In the genomic region with DNA sequence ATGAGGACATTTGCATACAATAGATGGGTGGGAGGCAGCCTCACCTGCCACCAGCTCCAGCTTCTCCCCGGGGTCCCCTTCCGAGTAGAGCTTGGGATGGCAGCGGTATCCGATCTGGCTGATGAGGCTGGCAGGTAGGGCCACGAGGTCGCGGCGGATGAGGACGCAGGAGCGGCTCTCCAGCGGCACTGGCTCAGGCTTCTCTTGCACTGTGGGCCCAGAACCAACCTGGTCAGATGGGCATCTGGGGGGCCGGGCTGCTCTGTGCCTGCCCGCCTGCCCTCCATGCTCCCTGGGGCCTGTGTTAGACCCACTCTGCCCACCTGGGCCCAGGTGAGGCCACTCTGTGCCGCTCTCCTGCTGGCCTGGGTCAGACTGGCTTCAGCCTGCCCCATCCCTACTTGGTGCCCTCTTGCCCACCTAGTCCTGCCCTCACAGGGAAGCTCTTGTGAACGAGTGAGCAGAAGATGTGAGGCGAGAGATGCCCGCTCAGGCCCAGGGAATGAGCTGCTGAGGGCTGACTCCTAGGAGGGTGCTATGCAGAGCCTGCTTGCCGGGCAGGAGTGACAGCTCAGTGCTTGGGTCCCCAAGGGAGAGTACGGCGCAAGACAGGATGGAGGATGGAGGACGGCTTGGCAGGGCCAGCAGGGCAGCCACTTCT, we compare ENCODE assay signal across 1 cellular context.
TF ChIP-seq lines count a peak whose summit lies in the region.

No MANE protein-coding gene starts in this region.

TF ChIP-seq in WTC11, 78 proteins besides CTCF, POLR2A, EP300 and RAD21 (continued from another document):
- TF ChIP-seq, protein P1, sequence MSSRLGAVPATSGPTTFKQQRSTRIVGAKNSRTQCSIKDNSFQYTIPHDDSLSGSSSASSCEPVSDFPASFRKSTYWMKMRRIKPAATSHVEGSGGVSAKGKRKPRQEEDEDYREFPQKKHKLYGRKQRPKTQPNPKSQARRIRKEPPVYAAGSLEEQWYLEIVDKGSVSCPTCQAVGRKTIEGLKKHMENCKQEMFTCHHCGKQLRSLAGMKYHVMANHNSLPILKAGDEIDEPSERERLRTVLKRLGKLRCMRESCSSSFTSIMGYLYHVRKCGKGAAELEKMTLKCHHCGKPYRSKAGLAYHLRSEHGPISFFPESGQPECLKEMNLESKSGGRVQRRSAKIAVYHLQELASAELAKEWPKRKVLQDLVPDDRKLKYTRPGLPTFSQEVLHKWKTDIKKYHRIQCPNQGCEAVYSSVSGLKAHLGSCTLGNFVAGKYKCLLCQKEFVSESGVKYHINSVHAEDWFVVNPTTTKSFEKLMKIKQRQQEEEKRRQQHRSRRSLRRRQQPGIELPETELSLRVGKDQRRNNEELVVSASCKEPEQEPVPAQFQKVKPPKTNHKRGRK (CRISPR knock-in tag; IDR thresholded peaks at IDR 0.05; ENCODE audit: borderline replicate concordance), result no peak
- TF ChIP-seq, protein P2, sequence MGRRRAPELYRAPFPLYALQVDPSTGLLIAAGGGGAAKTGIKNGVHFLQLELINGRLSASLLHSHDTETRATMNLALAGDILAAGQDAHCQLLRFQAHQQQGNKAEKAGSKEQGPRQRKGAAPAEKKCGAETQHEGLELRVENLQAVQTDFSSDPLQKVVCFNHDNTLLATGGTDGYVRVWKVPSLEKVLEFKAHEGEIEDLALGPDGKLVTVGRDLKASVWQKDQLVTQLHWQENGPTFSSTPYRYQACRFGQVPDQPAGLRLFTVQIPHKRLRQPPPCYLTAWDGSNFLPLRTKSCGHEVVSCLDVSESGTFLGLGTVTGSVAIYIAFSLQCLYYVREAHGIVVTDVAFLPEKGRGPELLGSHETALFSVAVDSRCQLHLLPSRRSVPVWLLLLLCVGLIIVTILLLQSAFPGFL (CRISPR knock-in tag; IDR thresholded peaks at IDR 0.05; ENCODE audit: borderline replicate concordance), result no peak
- TF ChIP-seq GTF2I (CRISPR knock-in tag; conservative IDR thresholded peaks at IDR 0.05) (no peak), ZNF138 (CRISPR knock-in tag; conservative IDR thresholded peaks at IDR 0.05) (no peak), SOX15 (CRISPR knock-in tag; IDR thresholded peaks at IDR 0.05) (no peak)
TF ChIP-seq in WTC11: peak in this region for 0.
